Comparison of ENCODE assay signal across 8 cellular contexts in the genomic region with DNA sequence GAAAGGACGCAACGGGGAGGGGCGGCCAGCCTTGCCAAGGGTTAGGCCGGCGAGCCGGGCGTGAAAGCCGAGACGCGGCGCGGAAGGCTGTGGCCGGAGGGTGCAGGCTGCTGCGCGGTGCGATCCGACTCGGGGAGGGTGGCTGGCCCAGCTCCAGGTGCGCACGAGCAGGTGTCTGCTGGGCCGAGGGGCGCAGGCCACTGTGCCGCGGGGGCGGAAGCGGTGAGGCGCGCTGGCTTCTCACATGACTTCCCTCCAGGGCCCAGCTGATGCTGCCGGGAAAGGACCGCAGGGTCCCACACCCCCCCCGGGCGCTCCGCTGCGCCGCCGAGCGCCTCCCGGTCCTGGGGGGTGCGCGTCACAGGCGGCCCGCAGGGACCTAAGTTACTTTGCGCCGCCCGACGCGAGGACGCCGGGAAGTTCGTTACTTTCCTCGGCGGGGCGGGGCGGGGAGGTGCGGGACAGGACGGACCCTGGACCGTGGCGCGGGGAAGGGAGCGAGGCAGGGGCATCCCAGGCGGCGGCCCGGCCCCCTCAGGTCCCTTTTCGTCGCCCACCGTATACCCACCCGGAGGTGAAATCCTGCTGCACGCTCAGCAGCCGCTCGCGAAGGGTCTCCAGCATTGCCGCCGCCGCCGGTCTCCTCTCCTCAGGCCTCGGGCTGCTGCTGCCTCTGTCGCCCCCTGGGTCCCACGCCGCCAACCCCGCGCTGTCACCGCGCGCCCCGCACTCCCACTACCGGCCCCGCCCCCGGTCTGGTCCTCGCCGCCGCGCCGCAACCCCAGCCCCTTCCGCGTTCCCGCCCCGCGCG. TPM values are rescaled to one million over a fixed set of nuclear protein-coding genes. Genes with fewer than 3 reads are reported as not detected.
DNase-seq lines count a peak whose midpoint lies in the region; ATAC-seq, FAIRE-seq and TF ChIP-seq lines count a peak whose summit lies in the region.

A gene with protein sequence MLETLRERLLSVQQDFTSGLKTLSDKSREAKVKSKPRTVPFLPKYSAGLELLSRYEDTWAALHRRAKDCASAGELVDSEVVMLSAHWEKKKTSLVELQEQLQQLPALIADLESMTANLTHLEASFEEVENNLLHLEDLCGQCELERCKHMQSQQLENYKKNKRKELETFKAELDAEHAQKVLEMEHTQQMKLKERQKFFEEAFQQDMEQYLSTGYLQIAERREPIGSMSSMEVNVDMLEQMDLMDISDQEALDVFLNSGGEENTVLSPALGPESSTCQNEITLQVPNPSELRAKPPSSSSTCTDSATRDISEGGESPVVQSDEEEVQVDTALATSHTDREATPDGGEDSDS (minus strand): TSS at position 783 of the 811 bp plus-strand sequence. CDS start 159 bp downstream, at position 624.

- DNase-seq in DMS153 treated with DMSO at 0.1 percent for 48 hours (lab: John Stamatoyannopoulos, UW; ENCODE audit: unreplicated experiment): peak; percentile 72
- peak; percentile 41 for DNase-seq in HTR-8/SVneo (ENCODE audit: insufficient read length, low spot score)
- DNase-seq in activated effector memory CD4-positive, alpha-beta T cell treated with anti-CD3 and anti-CD28 coated beads, Interleukin-2, amount 50 U/mL, for 16 hours: peak; percentile 94
- peak; percentile 94 for DNase-seq in frontal cortex (ENCODE audit: low spot score in 2 of 2)
- DNase-seq in substantia nigra (lab: John Stamatoyannopoulos, UW): peak in 47 of 49 donors; percentile 29 to 92 (median 75)

- TF ChIP-seq CTCF in neutrophil (IDR thresholded peaks at IDR 0.05): no peak

- no peaks in the 10 kb centered on the region for H3K9me3 ChIP-seq in neutrophil

- TF ChIP-seq POLR2A in Raji (IDR thresholded peaks at IDR 0.05; ENCODE audit: insufficient read depth, low read depth, low read length): peak; percentile 57

- no peaks in the 10 kb centered on the region for H3K27me3 ChIP-seq in neutrophil

- peaks cover 14 to 15% of the 10 kb centered on the region in 2 experiments for H3K4me1 ChIP-seq in neutrophil (ENCODE audit: control insufficient read depth in 1 of 2, insufficient read depth in 1 of 2, low read depth in 1 of 2, low read length in 1 of 2)

- peak; percentile 70 for ATAC-seq in GM21381 (IDR thresholded peaks at IDR 0.05; ENCODE audit: unreplicated experiment)

- FAIRE-seq in HTR-8/SVneo (lab: Jason Lieb, UNC): peak; percentile 87
- no peak for FAIRE-seq in frontal cortex (lab: Jason Lieb, UNC)

- H3K27ac ChIP-seq in neutrophil (peak within 1 kb of the TSS; percentile 82), substantia nigra (ENCODE audit: low read depth, low read length, poor library complexity, severe bottlenecking) (peak within 1 kb of the TSS; percentile 68)

- H3K4me3 ChIP-seq in neutrophil (ENCODE audit: low read depth in 1 of 2, low read length in 1 of 2): peak within 1 kb of the TSS; percentile 69 to 92

- H3K36me3 ChIP-seq in neutrophil: no peaks in the 10 kb centered on the region

RNA-seq across cellular contexts. Expression of the gene that starts here (rescaled TPM):
- total RNA-seq in frontal cortex: 10.2 TPM

Comparison
In these comparisons a context has a peak if more than half of its experiments do, and no peak if none do; other contexts are left out.
1. Peak in every context shown above with its lines: DNase-seq, ATAC-seq, H3K4me3 ChIP-seq and H3K27ac ChIP-seq.
2. DNase-seq: peak in every context shown above with its lines; median percentile 94 in activated effector memory CD4-positive, alpha-beta T cell treated with anti-CD3 and anti-CD28 coated beads, Interleukin-2, amount 50 U/mL, for 16 hours; 94 in frontal cortex; 75 in substantia nigra; 72 in DMS153 treated with DMSO at 0.1 percent for 48 hours; 41 in HTR-8/SVneo.